ENCODE assay signal across 1 cellular context in the genomic region with DNA sequence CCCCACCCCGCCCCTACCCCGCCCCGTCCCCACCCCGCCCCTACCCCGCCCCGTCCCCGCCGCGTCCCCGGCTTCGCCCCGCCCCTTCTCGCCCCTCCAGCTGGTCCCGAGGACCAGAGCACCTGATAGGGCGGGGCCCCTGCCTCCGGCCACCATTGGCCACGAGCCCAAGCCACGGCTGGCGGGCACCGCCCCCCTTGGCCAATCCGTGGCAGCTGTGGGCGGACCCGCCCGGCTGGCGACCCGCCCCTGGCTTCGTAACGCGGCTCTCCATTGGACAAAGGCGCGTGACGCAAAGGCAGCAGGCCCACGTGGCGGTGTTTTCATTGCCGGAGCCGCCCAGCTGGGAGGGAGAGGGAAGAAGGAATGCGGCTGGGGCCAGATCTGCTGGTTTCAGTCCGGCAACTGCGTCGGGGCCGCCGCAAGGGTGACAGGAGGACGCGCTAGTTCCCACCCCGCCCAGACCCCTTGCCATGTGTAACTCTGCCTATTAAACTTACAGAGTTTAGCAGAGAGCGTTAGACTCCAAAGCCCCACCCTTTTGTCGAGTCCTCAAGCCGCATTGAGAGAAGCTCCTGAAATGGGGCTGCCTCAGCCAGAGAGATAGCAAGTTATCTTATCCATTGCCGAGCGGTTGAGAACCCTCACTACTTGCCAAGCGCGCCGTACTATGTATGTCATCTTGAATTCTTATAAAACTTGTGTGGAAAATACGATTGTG.
TF ChIP-seq lines count a peak whose summit lies in the region.

No MANE protein-coding gene starts in this region.

TF ChIP-seq in HepG2, 621 proteins besides CTCF, POLR2A, EP300 and RAD21 (continues in another document):
- no peak; the same call in 1 of the 2 replicates for TF ChIP-seq ZBTB3 (CRISPR knock-in tag; IDR thresholded peaks at IDR 0.05; ENCODE audit: borderline replicate concordance, low read depth)
- TF ChIP-seq BRD4 (CRISPR knock-in tag; IDR thresholded peaks at IDR 0.05), result no peak
- TF ChIP-seq ZFP36L1 (CRISPR knock-in tag; IDR thresholded peaks at IDR 0.05), result 0 out of 2 replicates have a peak, but pooled peaks have one; percentile 18
- TF ChIP-seq MLXIP (CRISPR knock-in tag; IDR thresholded peaks at IDR 0.05; ENCODE audit: borderline replicate concordance), result 0 out of 2 replicates have a peak, but pooled peaks have one; percentile 31
- no peak for TF ChIP-seq ZNF326 (CRISPR knock-in tag; IDR thresholded peaks at IDR 0.05; ENCODE audit: borderline replicate concordance)
- peak; percentile 87; the same call in 1 of the 2 replicates for TF ChIP-seq ZNF44 (CRISPR knock-in tag; IDR thresholded peaks at IDR 0.05)
- no peak for TF ChIP-seq FOXP1 (IDR thresholded peaks at IDR 0.05)
- peak; percentile 32; the same call in 1 of the 2 replicates for TF ChIP-seq FOXP1 (CRISPR knock-in tag; IDR thresholded peaks at IDR 0.05)
- TF ChIP-seq ZNF562 (CRISPR knock-in tag; IDR thresholded peaks at IDR 0.05; ENCODE audit: borderline replicate concordance), result no peak
- TF ChIP-seq SMAD1 (CRISPR knock-in tag; IDR thresholded peaks at IDR 0.05; ENCODE audit: borderline replicate concordance, low read depth), result peak; percentile 41; the same call in 1 of the 2 replicates
- peak; percentile 69; the same call in 1 of the 2 replicates for TF ChIP-seq ZSCAN29 (CRISPR knock-in tag; conservative IDR thresholded peaks at IDR 0.05)
- no peak for TF ChIP-seq ZNF775 (CRISPR knock-in tag; IDR thresholded peaks at IDR 0.05; ENCODE audit: borderline replicate concordance)
- TF ChIP-seq ATM (IDR thresholded peaks at IDR 0.05; ENCODE audit: borderline replicate concordance), result no peak
- no peak for TF ChIP-seq CENPT (CRISPR knock-in tag; IDR thresholded peaks at IDR 0.05; ENCODE audit: low read depth)
- TF ChIP-seq SPEN (CRISPR knock-in tag; IDR thresholded peaks at IDR 0.05; ENCODE audit: low read depth), result no peak; the same call in 1 of the 2 replicates
- TF ChIP-seq, protein P1, sequence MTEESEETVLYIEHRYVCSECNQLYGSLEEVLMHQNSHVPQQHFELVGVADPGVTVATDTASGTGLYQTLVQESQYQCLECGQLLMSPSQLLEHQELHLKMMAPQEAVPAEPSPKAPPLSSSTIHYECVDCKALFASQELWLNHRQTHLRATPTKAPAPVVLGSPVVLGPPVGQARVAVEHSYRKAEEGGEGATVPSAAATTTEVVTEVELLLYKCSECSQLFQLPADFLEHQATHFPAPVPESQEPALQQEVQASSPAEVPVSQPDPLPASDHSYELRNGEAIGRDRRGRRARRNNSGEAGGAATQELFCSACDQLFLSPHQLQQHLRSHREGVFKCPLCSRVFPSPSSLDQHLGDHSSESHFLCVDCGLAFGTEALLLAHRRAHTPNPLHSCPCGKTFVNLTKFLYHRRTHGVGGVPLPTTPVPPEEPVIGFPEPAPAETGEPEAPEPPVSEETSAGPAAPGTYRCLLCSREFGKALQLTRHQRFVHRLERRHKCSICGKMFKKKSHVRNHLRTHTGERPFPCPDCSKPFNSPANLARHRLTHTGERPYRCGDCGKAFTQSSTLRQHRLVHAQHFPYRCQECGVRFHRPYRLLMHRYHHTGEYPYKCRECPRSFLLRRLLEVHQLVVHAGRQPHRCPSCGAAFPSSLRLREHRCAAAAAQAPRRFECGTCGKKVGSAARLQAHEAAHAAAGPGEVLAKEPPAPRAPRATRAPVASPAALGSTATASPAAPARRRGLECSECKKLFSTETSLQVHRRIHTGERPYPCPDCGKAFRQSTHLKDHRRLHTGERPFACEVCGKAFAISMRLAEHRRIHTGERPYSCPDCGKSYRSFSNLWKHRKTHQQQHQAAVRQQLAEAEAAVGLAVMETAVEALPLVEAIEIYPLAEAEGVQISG (CRISPR knock-in tag; IDR thresholded peaks at IDR 0.05), result peak; percentile 52; the same call in 1 of the 2 replicates
- TF ChIP-seq HNRNPLL (IDR thresholded peaks at IDR 0.05; ENCODE audit: low read depth, low read length, poor library complexity, severe bottlenecking), result peak; percentile 96
- TF ChIP-seq REXO4 (CRISPR knock-in tag; IDR thresholded peaks at IDR 0.05; ENCODE audit: borderline replicate concordance), result no peak
- TF ChIP-seq, protein P2, sequence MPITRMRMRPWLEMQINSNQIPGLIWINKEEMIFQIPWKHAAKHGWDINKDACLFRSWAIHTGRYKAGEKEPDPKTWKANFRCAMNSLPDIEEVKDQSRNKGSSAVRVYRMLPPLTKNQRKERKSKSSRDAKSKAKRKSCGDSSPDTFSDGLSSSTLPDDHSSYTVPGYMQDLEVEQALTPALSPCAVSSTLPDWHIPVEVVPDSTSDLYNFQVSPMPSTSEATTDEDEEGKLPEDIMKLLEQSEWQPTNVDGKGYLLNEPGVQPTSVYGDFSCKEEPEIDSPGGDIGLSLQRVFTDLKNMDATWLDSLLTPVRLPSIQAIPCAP (CRISPR knock-in tag; IDR thresholded peaks at IDR 0.05; ENCODE audit: low read depth), result no peak
- peak; percentile 91 for TF ChIP-seq FOXO1 (CRISPR knock-in tag; IDR thresholded peaks at IDR 0.05)
- TF ChIP-seq ZSCAN9 (CRISPR knock-in tag; IDR thresholded peaks at IDR 0.05; ENCODE audit: borderline replicate concordance), result peak; percentile 65; the same call in 1 of the 2 replicates
- TF ChIP-seq TSC22D2 (CRISPR knock-in tag; IDR thresholded peaks at IDR 0.05; ENCODE audit: borderline replicate concordance), result 0 out of 2 replicates have a peak, but pooled peaks have one; percentile 81
- TF ChIP-seq SNAI1 (CRISPR knock-in tag; IDR thresholded peaks at IDR 0.05; ENCODE audit: borderline replicate concordance), result no peak
- 0 out of 2 replicates have a peak, but pooled peaks have one; percentile 7 for TF ChIP-seq ZNF644 (CRISPR knock-in tag; IDR thresholded peaks at IDR 0.05; ENCODE audit: low read depth)
- no peak; the same call in 1 of the 2 replicates for TF ChIP-seq HNF4G (IDR thresholded peaks at IDR 0.05; ENCODE audit: borderline replicate concordance, low read depth, low read length)
- TF ChIP-seq HNF4G (CRISPR knock-in tag; IDR thresholded peaks at IDR 0.05; ENCODE audit: borderline replicate concordance, low read depth), result 0 out of 2 replicates have a peak, but pooled peaks have one; percentile 25
- TF ChIP-seq ELF1 (CRISPR knock-in tag; IDR thresholded peaks at IDR 0.05), result peak; percentile 68; the same call in 1 of the 2 replicates
- peak; percentile 96 for TF ChIP-seq TEAD3 (CRISPR knock-in tag; optimal IDR thresholded peaks at IDR 0.05; ENCODE audit: borderline replicate concordance)
- TF ChIP-seq ZNF367 (CRISPR knock-in tag; IDR thresholded peaks at IDR 0.05; ENCODE audit: borderline replicate concordance), result 0 out of 2 replicates have a peak, but pooled peaks have one; percentile 33
- TF ChIP-seq RFXAP (CRISPR knock-in tag; IDR thresholded peaks at IDR 0.05; ENCODE audit: borderline replicate concordance), result peak; percentile 80
- TF ChIP-seq IRX3 (CRISPR knock-in tag; IDR thresholded peaks at IDR 0.05; ENCODE audit: borderline replicate concordance, low read depth), result no peak
- no peak for TF ChIP-seq ZFP62 (CRISPR knock-in tag; IDR thresholded peaks at IDR 0.05)
- TF ChIP-seq NFKB2 (CRISPR knock-in tag; IDR thresholded peaks at IDR 0.05; ENCODE audit: borderline replicate concordance), result peak; percentile 48; the same call in 1 of the 2 replicates
- peak; percentile 45; the same call in 1 of the 2 replicates for TF ChIP-seq ZNF343 (CRISPR knock-in tag; IDR thresholded peaks at IDR 0.05)
- TF ChIP-seq IKZF1 (IDR thresholded peaks at IDR 0.05), result no peak
- no peak for TF ChIP-seq PAX8 (CRISPR knock-in tag; IDR thresholded peaks at IDR 0.05; ENCODE audit: borderline replicate concordance)
- TF ChIP-seq ZXDC (CRISPR knock-in tag; IDR thresholded peaks at IDR 0.05), result no peak
- no peak for TF ChIP-seq ZBTB20 (CRISPR knock-in tag; IDR thresholded peaks at IDR 0.05; ENCODE audit: borderline replicate concordance, low read depth)
- TF ChIP-seq HES4 (CRISPR knock-in tag; IDR thresholded peaks at IDR 0.05; ENCODE audit: borderline replicate concordance), result no peak
- TF ChIP-seq ZNF720 (CRISPR knock-in tag; IDR thresholded peaks at IDR 0.05), result no peak
- no peak for TF ChIP-seq TMF1 (CRISPR knock-in tag; IDR thresholded peaks at IDR 0.05; ENCODE audit: low read depth)
- peak; percentile 20; the same call in 1 of the 2 replicates for TF ChIP-seq ZNF724P (CRISPR knock-in tag; IDR thresholded peaks at IDR 0.05; ENCODE audit: borderline replicate concordance)
- TF ChIP-seq NCOA5 (CRISPR knock-in tag; IDR thresholded peaks at IDR 0.05), result no peak
- TF ChIP-seq MYC (CRISPR knock-in tag; IDR thresholded peaks at IDR 0.05; ENCODE audit: borderline replicate concordance), result peak; percentile 84; the same call in 1 of the 2 replicates
- TF ChIP-seq, protein P3, sequence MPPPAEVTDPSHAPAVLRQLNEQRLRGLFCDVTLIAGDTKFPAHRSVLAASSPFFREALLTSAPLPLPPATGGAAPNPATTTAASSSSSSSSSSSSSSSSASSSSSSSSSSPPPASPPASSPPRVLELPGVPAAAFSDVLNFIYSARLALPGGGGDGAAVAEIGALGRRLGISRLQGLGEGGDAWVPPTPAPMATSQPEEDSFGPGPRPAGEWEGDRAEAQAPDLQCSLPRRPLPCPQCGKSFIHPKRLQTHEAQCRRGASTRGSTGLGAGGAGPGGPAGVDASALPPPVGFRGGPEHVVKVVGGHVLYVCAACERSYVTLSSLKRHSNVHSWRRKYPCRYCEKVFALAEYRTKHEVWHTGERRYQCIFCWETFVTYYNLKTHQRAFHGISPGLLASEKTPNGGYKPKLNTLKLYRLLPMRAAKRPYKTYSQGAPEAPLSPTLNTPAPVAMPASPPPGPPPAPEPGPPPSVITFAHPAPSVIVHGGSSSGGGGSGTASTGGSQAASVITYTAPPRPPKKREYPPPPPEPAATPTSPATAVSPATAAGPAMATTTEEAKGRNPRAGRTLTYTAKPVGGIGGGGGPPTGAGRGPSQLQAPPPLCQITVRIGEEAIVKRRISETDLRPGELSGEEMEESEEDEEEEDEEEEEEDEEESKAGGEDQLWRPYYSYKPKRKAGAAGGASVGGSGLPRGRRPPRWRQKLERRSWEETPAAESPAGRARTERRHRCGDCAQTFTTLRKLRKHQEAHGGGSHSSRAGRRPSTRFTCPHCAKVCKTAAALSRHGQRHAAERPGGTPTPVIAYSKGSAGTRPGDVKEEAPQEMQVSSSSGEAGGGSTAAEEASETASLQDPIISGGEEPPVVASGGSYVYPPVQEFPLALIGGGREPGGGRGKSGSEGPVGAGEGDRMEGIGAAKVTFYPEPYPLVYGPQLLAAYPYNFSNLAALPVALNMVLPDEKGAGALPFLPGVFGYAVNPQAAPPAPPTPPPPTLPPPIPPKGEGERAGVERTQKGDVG (CRISPR knock-in tag; IDR thresholded peaks at IDR 0.05; ENCODE audit: borderline replicate concordance), result no peak
- TF ChIP-seq HNF1B (CRISPR knock-in tag; IDR thresholded peaks at IDR 0.05), result peak; percentile 77; the same call in 1 of the 2 replicates
- peak; percentile 44; the same call in 1 of the 2 replicates for TF ChIP-seq ZNF543 (CRISPR knock-in tag; IDR thresholded peaks at IDR 0.05)
- TF ChIP-seq ZNF678 (CRISPR knock-in tag; IDR thresholded peaks at IDR 0.05), result no peak
- TF ChIP-seq KLF15 (CRISPR knock-in tag; IDR thresholded peaks at IDR 0.05; ENCODE audit: borderline replicate concordance), result 0 out of 2 replicates have a peak, but pooled peaks have one; percentile 26
